In genomic region chr9:137114220-137114612, GRCh38 we compare ENCODE assay signal across 8 cellular contexts. TPM values are rescaled to one million over a fixed set of nuclear protein-coding genes. Genes with fewer than 3 reads are reported as not detected.
DNase-seq lines count a peak whose midpoint lies in the region; ATAC-seq and TF ChIP-seq lines count a peak whose summit lies in the region.

No MANE protein-coding gene starts in this region.

- H3K4me3 Mint-ChIP-seq in brain (peak overlapping the region in 3 of 5 experiments; percentile 51 to 61 (median 54)), naive B cell (peak overlapping the region in 6 of 8 donors; percentile 19 to 79 (median 64))

- peaks cover 9% of the 10 kb centered on the region for H3K4me1 Mint-ChIP-seq in brain
- H3K4me1 Mint-ChIP-seq in naive B cell, result peaks cover 4 to 13% (median 8%) of the 10 kb centered on the region in 3 donors

- H3K36me3 Mint-ChIP-seq in brain (no peaks in the 10 kb centered on the region), naive B cell (peaks cover 0 to 8% of the 10 kb centered on the region in 2 donors)

- H3K27ac Mint-ChIP-seq in brain, result no peak overlapping the region
- H3K27ac Mint-ChIP-seq in naive B cell, result peak overlapping the region in 4 of 6 donors; percentile 33 to 66 (median 50)

- H3K27me3 Mint-ChIP-seq in brain, result peaks cover 8% of the 10 kb centered on the region
- no peaks in the 10 kb centered on the region for H3K27me3 Mint-ChIP-seq in naive B cell

- no peak for TF ChIP-seq CTCF in brain (conservative IDR thresholded peaks at IDR 0.05)

- peaks cover 0 to 2% (median 0%) of the 10 kb centered on the region in 5 experiments for H3K9me3 Mint-ChIP-seq in brain
- H3K9me3 Mint-ChIP-seq in naive B cell, result no peaks in the 10 kb centered on the region

- peak; percentile 12 for ATAC-seq in HG03159 (IDR thresholded peaks at IDR 0.05; ENCODE audit: unreplicated experiment)
- ATAC-seq in naive B cell (ENCODE audit: low read depth in 2 of 2), result peak; percentile 8 to 14

- peak overlapping the region; percentile 66; the same call in 1 of the 2 replicates for H3K4me3 ChIP-seq in GM08714 (ENCODE audit: low read length)

- no peak for DNase-seq in naive B cell
- no peak for DNase-seq in stimulated activated CD4-positive, alpha-beta T cell treated with anti-CD3 and anti-CD28 coated beads, Interleukin-15, amount 100 ng/mL, for 24 hours
- no peak for DNase-seq in SKM-1 (lab: John Stamatoyannopoulos, UW; ENCODE audit: unreplicated experiment)
- DNase-seq in NCI-H446 (lab: John Stamatoyannopoulos, UW), result no peak
- no peak for DNase-seq in CD1c-positive myeloid dendritic cell (ENCODE audit: extremely low spot score)

RNA-seq across cellular contexts. Expression of gene DPP7, which starts 0.3 kb away (rescaled TPM):
- polyA plus RNA-seq in brain (ENCODE audit: insufficient read depth, low read depth, low replicate concordance) (107 TPM), naive B cell (ENCODE audit: low read depth in 6 of 6) (100 to 1,000 TPM in 4 of 6 donors, 10 to 100 TPM in 2; 71.5 to 142 (median 102) TPM)

RNA-seq across cellular contexts. Expression of gene GRIN1, which starts 24.7 kb away (rescaled TPM):
- 81.8 TPM for polyA plus RNA-seq in brain (ENCODE audit: insufficient read depth, low read depth, low replicate concordance)
- polyA plus RNA-seq in naive B cell (ENCODE audit: low read depth in 6 of 6), result not detected

RNA-seq across cellular contexts. Expression of gene MAN1B1, which starts 27.4 kb away (rescaled TPM):
- polyA plus RNA-seq in brain (ENCODE audit: insufficient read depth, low read depth, low replicate concordance), result 65.1 TPM
- polyA plus RNA-seq in naive B cell (ENCODE audit: low read depth in 6 of 6), result 10 to 100 TPM; 19.6 to 30.4 (median 24.3) TPM

RNA-seq across cellular contexts. Expression of gene UAP1L1, which starts 36.9 kb away (rescaled TPM):
- polyA plus RNA-seq in brain (ENCODE audit: insufficient read depth, low read depth, low replicate concordance), result 24.1 TPM
- 1 to 10 TPM; 1.7 to 6.1 (median 3.5) TPM for polyA plus RNA-seq in naive B cell (ENCODE audit: low read depth in 6 of 6)

RNA-seq across cellular contexts. Expression of gene SAPCD2, which starts 43.9 kb away (rescaled TPM):
- polyA plus RNA-seq in brain (ENCODE audit: insufficient read depth, low read depth, low replicate concordance) (65.8 TPM), naive B cell (ENCODE audit: low read depth in 6 of 6) (under 1 TPM in 1 of 6 donors, not detected in 5; 0.05 TPM)

Comparison
In these comparisons a context has a peak if more than half of its experiments do, and no peak if none do; other contexts are left out.
1. H3K27ac Mint-ChIP-seq: peak in naive B cell (4 of 6); none in brain (0 of 5).
2. RNA of gene GRIN1, which starts 24.7 kb away (polyA plus RNA-seq): 81.8 TPM in brain (single experiment); not detected in naive B cell; every median in the first group is over 10 times any median in the second.